Comparison of ENCODE assay signal across 8 cellular contexts in the genomic region with DNA sequence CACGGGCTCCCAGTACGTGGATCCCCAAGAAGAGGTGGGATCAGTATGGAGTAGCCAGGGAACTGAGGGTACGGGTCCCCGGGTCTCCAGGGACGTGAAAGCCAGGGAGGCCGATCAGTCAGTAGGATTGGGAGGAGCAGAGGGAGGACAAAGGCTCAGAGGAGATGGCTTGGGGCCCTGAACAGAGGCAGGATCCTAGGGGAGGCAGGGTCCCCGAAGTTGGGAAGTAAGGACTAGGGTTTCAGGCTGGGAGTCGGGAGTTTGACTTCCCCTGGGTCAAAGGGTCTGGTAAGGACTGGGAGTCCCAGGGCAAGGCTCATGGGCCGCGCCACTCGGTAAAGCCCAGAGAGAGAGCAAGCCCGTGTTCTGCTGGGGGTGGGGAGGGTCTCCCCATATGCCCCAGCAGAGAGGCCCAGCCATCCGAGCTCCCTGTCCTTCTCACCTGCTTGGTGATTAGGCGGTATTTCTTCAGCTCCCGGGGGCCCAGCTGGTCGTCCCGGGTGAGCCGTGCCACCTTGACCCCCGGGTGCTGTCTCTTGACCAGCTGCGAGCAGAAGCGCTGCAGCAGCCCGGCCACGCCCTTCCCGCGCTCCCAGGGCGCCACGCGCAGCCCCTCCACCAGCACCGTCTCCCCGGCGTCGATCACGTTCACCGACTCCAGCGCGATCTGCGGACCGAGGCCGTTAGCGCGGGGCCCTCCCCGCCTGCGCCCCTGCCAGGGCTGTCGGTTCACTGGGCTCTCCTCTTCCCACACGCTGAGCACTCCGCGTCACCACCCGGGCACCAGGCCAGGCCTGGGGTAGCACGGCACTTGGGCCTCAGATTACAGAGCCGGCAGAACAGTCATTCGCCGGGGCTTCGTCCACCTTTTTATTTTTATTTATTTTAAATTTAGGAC. TPM values are rescaled to one million over a fixed set of nuclear protein-coding genes. Genes with fewer than 3 reads are reported as not detected.
DNase-seq lines count a peak whose midpoint lies in the region; ATAC-seq and TF ChIP-seq lines count a peak whose summit lies in the region.

No MANE protein-coding gene starts in this region.

- no peak overlapping the region for H3K27ac ChIP-seq in upper lobe of left lung

- peaks cover 20 to 46% (median 27%) of the 10 kb centered on the region in 4 donors for H3K4me1 ChIP-seq in upper lobe of left lung

- TF ChIP-seq CTCF in upper lobe of left lung (IDR thresholded peaks at IDR 0.05): no peak

- no peaks in the 10 kb centered on the region for H3K9me3 ChIP-seq in upper lobe of left lung

- peak overlapping the region in 2 of 4 donors; percentile 16 to 17 for H3K4me3 ChIP-seq in upper lobe of left lung

- peak; percentile 67 for DNase-seq in DMS153 (lab: John Stamatoyannopoulos, UW)
- peak; percentile 84 for DNase-seq in NCI-H1105 (lab: John Stamatoyannopoulos, UW)
- DNase-seq in amniotic stem cell (lab: John Stamatoyannopoulos, UW): peak; percentile 66
- DNase-seq in iPS-NIHi11 (ENCODE audit: low spot score): peak; percentile 50
- peak; percentile 71 to 96 for DNase-seq in upper lobe of left lung
- no peak for DNase-seq in T-helper 9 cell

- 1 to 3% methylated on average over 15 to 18 of the region's 53 CpGs for whole genome bisulfite sequencing in upper lobe of left lung, 2 donors

- H3K27me3 ChIP-seq in upper lobe of left lung: peaks cover 0 to 81% (median 57%) of the 10 kb centered on the region in 4 donors

- TF ChIP-seq POLR2A in upper lobe of left lung (IDR thresholded peaks at IDR 0.05): no peak

- H3K36me3 ChIP-seq in upper lobe of left lung: no peaks in the 10 kb centered on the region

- ATAC-seq in upper lobe of left lung (ENCODE audit: low FRiP score in 2 of 2) (peak; percentile 32 to 65), GM19351 (IDR thresholded peaks at IDR 0.05; ENCODE audit: unreplicated experiment) (no peak), GM21526 (IDR thresholded peaks at IDR 0.05; ENCODE audit: low FRiP score, unreplicated experiment) (no peak)

- no peak for TF ChIP-seq EP300 in upper lobe of left lung (IDR thresholded peaks at IDR 0.05)

RNA-seq across cellular contexts. Expression of a gene that starts 7.0 kb away (rescaled TPM):
- not detected for total RNA-seq in upper lobe of left lung

RNA-seq across cellular contexts. Expression of a gene that starts 7.7 kb away (rescaled TPM):
- under 1 TPM in 2 of 6 donors, not detected in 4; 0.24 to 0.33 TPM for total RNA-seq in upper lobe of left lung

RNA-seq across cellular contexts. Expression of a gene that starts 18.8 kb away (rescaled TPM):
- 10 to 100 TPM; 17.1 to 41.9 (median 33.8) TPM for total RNA-seq in upper lobe of left lung

RNA-seq across cellular contexts. Expression of a gene that starts 27.7 kb away (rescaled TPM):
- total RNA-seq in upper lobe of left lung: not detected

RNA-seq across cellular contexts. Expression of a gene that starts 44.3 kb away (rescaled TPM):
- total RNA-seq in upper lobe of left lung: 100 to 1,000 TPM in 1 of 6 donors, 10 to 100 TPM in 5; 38.2 to 104 (median 66.2) TPM

Comparison
In these comparisons a context has a peak if more than half of its experiments do, and no peak if none do; other contexts are left out.
1. ATAC-seq: peak in upper lobe of left lung (2 of 2); none in GM19351 (single experiment) and GM21526 (single experiment).